ENCODE assay signal across 9 cellular contexts in the genomic region with DNA sequence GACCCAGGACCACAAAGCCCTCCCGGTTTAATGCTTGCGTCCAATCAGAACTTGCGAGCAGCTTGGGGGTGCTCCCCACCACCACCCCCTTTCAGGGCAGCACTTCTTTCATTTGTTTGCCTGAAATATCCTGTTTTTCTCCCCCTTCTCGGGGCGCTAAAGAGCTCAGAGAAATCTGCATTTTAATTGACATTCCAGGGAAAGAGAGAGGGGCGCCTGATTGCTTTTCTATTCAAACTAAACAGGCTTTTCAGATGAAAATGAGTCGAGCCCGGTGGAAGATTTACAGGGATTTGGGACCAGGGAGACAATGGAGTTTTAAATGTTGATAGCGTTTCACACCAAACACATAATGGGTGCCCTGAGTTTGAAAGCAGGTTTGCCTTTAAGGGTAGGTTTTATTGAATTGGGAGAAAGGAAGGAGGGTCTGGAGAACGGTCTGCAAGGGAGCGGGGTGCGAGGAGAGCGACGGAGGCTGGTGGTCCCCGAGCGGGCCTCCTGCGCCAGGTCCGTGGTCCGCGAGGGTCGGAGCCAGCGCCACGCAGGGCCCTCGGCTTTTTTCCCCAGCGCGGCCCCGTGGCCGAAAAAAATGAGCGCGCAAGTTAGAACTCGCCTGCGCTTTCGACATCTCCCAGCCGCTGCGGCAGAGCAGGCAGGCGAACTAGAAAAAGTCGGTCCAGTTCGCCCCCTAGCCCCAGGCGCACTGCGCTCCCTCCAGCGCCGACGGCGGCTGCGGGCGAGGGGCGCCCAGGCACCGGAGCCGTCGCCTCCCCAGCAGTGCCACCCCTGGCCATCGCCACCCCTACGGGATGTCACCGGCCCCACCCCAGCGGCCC. TPM values are rescaled to one million over a fixed set of nuclear protein-coding genes. Genes with fewer than 3 reads are reported as not detected.
DNase-seq lines count a peak whose midpoint lies in the region; ATAC-seq and TF ChIP-seq lines count a peak whose summit lies in the region.
"Had no signal": no experiment of that assay in that cellular context is flagged by ENCODE, and none has a peak within 500 bp of the region (broad histone marks: within the 10 kb centered on the region; RNA-seq: fewer than 3 reads in every experiment).

No MANE protein-coding gene starts in this region.

- ATAC-seq in GM21367 (IDR thresholded peaks at IDR 0.05; ENCODE audit: unreplicated experiment): no peak
- ATAC-seq in GM18502 (IDR thresholded peaks at IDR 0.05; ENCODE audit: poor library complexity, unreplicated experiment): no peak

- peak overlapping the region; percentile 45 to 86 (median 77) for H3K4me3 Mint-ChIP-seq in CD8-positive, alpha-beta memory T cell
- peak overlapping the region; percentile 96 for H3K4me3 Mint-ChIP-seq in glutamatergic neuron (ENCODE audit: unreplicated experiment)
- H3K4me3 Mint-ChIP-seq in neural progenitor cell: peak overlapping the region; percentile 93
- H3K4me3 Mint-ChIP-seq: stimulated activated naive CD8-positive, alpha-beta T cell treated with anti-CD3 and anti-CD28 coated beads, Interleukin-15, Interleukin-2, amounts not matched to agents 100 ng/mL and 50 ng/mL, for 24 hours had no signal

- no peaks in the 10 kb centered on the region for H3K9me3 ChIP-seq in CD8-positive, alpha-beta memory T cell (ENCODE audit: low read length)
- H3K9me3 ChIP-seq in NT2/D1 (ENCODE audit: insufficient read depth, low read length) (peaks cover 12% of the 10 kb centered on the region; the same call in 1 of the 2 replicates), neural progenitor cell (ENCODE audit: low read depth) (no peaks in the 10 kb centered on the region)

- peaks cover 63% of the 10 kb centered on the region for H3F3A ChIP-seq in neural progenitor cell (ENCODE audit: low read depth)

- no peak overlapping the region for H3K4me3 ChIP-seq in CD8-positive, alpha-beta memory T cell (ENCODE audit: low read length)
- H3K4me3 ChIP-seq in NT2/D1 (ENCODE audit: insufficient read length, low read depth) (peak overlapping the region; percentile 86), neural progenitor cell (peak overlapping the region; percentile 82)

- DNase-seq in CD8-positive, alpha-beta memory T cell: no peak
- peak; percentile 89 for DNase-seq in NT2/D1 (ENCODE audit: low read depth, low spot score)
- peak; percentile 58 for DNase-seq in glutamatergic neuron
- peak; percentile 91 for DNase-seq in neural progenitor cell (ENCODE audit: low spot score)
- no peak for DNase-seq in stimulated activated CD4-positive, alpha-beta T cell treated with anti-CD3 and anti-CD28 coated beads, Interleukin-2, amount 100 ng/mL, for 48 hours
- DNase-seq in middle frontal gyrus (ENCODE audit: extremely low spot score, low spot score): no peak

- peaks cover 6 to 13% (median 9%) of the 10 kb centered on the region in 3 donors for H3K4me1 Mint-ChIP-seq in CD8-positive, alpha-beta memory T cell
- H3K4me1 Mint-ChIP-seq in glutamatergic neuron (ENCODE audit: low read depth, unreplicated experiment) (peaks cover 18% of the 10 kb centered on the region), neural progenitor cell (peaks cover 69% of the 10 kb centered on the region)

- peak overlapping the region; percentile 97 for H3K9ac ChIP-seq in NT2/D1 (ENCODE audit: insufficient read length, low read depth)
- H3K9ac ChIP-seq in neural progenitor cell: peak overlapping the region; percentile 43

- peaks cover 0 to 4% (median 0%) of the 10 kb centered on the region in 5 donors for H3K9me3 Mint-ChIP-seq in CD8-positive, alpha-beta memory T cell
- peaks cover 6% of the 10 kb centered on the region for H3K9me3 Mint-ChIP-seq in glutamatergic neuron (ENCODE audit: unreplicated experiment)
- no peaks in the 10 kb centered on the region for H3K9me3 Mint-ChIP-seq in neural progenitor cell
- H3K9me3 Mint-ChIP-seq: stimulated activated naive CD8-positive, alpha-beta T cell treated with anti-CD3 and anti-CD28 coated beads, Interleukin-15, Interleukin-2, amounts not matched to agents 100 ng/mL and 50 ng/mL, for 24 hours had no signal

- H3K27me3 Mint-ChIP-seq in CD8-positive, alpha-beta memory T cell: peaks cover 29 to 43% of the 10 kb centered on the region in 2 donors
- peaks cover 3% of the 10 kb centered on the region for H3K27me3 Mint-ChIP-seq in glutamatergic neuron (ENCODE audit: unreplicated experiment)
- H3K27me3 Mint-ChIP-seq in neural progenitor cell (ENCODE audit: insufficient read depth, low read depth): peaks cover 21% of the 10 kb centered on the region

- peaks cover 14% of the 10 kb centered on the region for H3K27me3 ChIP-seq in CD8-positive, alpha-beta memory T cell (ENCODE audit: insufficient read depth, low read length, poor library complexity, severe bottlenecking)
- H3K27me3 ChIP-seq in NT2/D1 (ENCODE audit: insufficient read depth, insufficient read length): peaks cover 8% of the 10 kb centered on the region
- H3K27me3 ChIP-seq in neural progenitor cell: peaks cover 18% of the 10 kb centered on the region

- H4K20me1 ChIP-seq in neural progenitor cell (ENCODE audit: low read depth): peaks cover 66% of the 10 kb centered on the region

- H3K27ac ChIP-seq in CD8-positive, alpha-beta memory T cell (ENCODE audit: low read depth, low read length): no peak overlapping the region
- H3K27ac ChIP-seq in neural progenitor cell: peak overlapping the region; percentile 99

- no peak overlapping the region for H2AFZ ChIP-seq in neural progenitor cell (replicated peaks)

- no peaks in the 10 kb centered on the region for H3K36me3 ChIP-seq in CD8-positive, alpha-beta memory T cell (ENCODE audit: insufficient read depth, low read length)
- H3K36me3 ChIP-seq in NT2/D1 (ENCODE audit: insufficient read depth, insufficient read length, low read length) (peaks cover 28% of the 10 kb centered on the region), neural progenitor cell (no peaks in the 10 kb centered on the region)

- H3K4me1 ChIP-seq in CD8-positive, alpha-beta memory T cell (ENCODE audit: insufficient read depth, low read length): no peaks in the 10 kb centered on the region
- peaks cover 16% of the 10 kb centered on the region for H3K4me1 ChIP-seq in NT2/D1 (ENCODE audit: insufficient read depth, insufficient read length)
- peaks cover 48% of the 10 kb centered on the region for H3K4me1 ChIP-seq in neural progenitor cell

- TF ChIP-seq CTCF in glutamatergic neuron (IDR thresholded peaks at IDR 0.05; ENCODE audit: partially characterized antibody, unreplicated experiment) (no peak), neural progenitor cell (IDR thresholded peaks at IDR 0.05) (peak; percentile 34)

- H3K36me3 Mint-ChIP-seq in CD8-positive, alpha-beta memory T cell: no peaks in the 10 kb centered on the region
- H3K36me3 Mint-ChIP-seq in glutamatergic neuron (ENCODE audit: unreplicated experiment) (no peaks in the 10 kb centered on the region), neural progenitor cell (peaks cover 24% of the 10 kb centered on the region)

- POLR2A ChIA-PET in CD8-positive, alpha-beta memory T cell (lab: Charles Lee): no interaction called here

- peak overlapping the region; percentile 79 for H3K4me2 ChIP-seq in neural progenitor cell

- peak overlapping the region in 1 of 8 donors; percentile 38 for H3K27ac Mint-ChIP-seq in CD8-positive, alpha-beta memory T cell
- H3K27ac Mint-ChIP-seq in glutamatergic neuron (ENCODE audit: unreplicated experiment): peak overlapping the region; percentile 41
- H3K27ac Mint-ChIP-seq in neural progenitor cell: peak overlapping the region; percentile 25
- H3K27ac Mint-ChIP-seq: stimulated activated naive CD8-positive, alpha-beta T cell treated with anti-CD3 and anti-CD28 coated beads, Interleukin-15, Interleukin-2, amounts not matched to agents 100 ng/mL and 50 ng/mL, for 24 hours had no signal

- H3K79me2 ChIP-seq in neural progenitor cell (ENCODE audit: low read depth): peaks cover 62% of the 10 kb centered on the region

- CTCF ChIA-PET in CD8-positive, alpha-beta memory T cell (lab: Charles Lee): no interaction called here

RNA-seq across cellular contexts. Expression of gene FGFR2, which starts 1.4 kb away (rescaled TPM):
- under 1 TPM; 0.11 to 0.13 TPM for total RNA-seq in CD8-positive, alpha-beta memory T cell
- polyA plus RNA-seq in CD8-positive, alpha-beta memory T cell: 1.3 TPM
- total RNA-seq in glutamatergic neuron (ENCODE audit: unreplicated experiment): 7.4 TPM
- 76.3 and 99.1 TPM in 2 replicates for total RNA-seq in neural progenitor cell (ENCODE audit: low replicate concordance)

Comparison
In these comparisons a context has a peak if more than half of its experiments do, and no peak if none do; other contexts are left out.
1. DNase-seq: peak in NT2/D1 (single experiment), glutamatergic neuron (single experiment) and neural progenitor cell (single experiment); none in CD8-positive, alpha-beta memory T cell (0 of 5), stimulated activated CD4-positive, alpha-beta T cell treated with anti-CD3 and anti-CD28 coated beads, Interleukin-2, amount 100 ng/mL, for 48 hours (0 of 2) and middle frontal gyrus (single experiment).
2. Peak in every context shown above with its lines, with median percentiles within 50 percentile points of each other: H3K4me3 Mint-ChIP-seq.